Comparison of ENCODE assay signal across 1 cellular context in the genomic region with DNA sequence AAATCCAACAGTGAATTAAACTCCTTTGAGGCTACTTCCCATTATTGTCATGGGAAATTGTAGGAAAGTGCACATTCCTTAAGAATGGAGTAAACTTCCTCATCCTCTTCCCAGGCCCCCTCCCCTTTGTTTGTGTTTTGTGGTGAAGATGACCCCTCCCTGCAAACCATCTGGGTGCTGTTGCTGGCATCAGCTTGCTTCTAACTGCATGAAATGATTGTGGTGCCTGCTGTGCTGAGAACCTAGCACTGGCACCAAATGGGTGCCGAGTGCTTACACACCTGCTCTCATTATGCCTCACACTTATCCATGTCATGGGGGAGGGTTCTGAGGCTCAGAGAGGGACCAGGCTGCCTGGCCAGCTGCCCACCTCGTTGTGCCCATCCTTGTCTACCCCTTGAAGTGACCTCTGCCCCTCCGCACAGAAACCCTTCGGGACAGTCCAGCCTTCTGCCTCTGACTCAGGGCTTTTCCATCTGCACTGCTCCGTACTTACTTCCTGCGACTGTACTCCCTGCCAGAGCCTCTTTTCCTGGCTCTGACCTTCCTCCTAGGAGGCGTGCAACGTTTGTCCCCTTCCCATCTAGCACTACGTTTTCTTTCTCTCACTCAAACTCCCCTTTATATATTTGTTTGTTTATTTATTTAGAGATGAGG.
TF ChIP-seq lines count a peak whose summit lies in the region.

No MANE protein-coding gene starts in this region.

TF ChIP-seq in endothelial cell of umbilical vein, 7 proteins besides CTCF, POLR2A, EP300 and RAD21 (continued from another document):
- TF ChIP-seq, protein P1, sequence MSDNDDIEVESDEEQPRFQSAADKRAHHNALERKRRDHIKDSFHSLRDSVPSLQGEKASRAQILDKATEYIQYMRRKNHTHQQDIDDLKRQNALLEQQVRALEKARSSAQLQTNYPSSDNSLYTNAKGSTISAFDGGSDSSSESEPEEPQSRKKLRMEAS (IDR thresholded peaks at IDR 0.05; ENCODE audit: insufficient read depth, insufficient read length) = no peak
- TF ChIP-seq JUN (IDR thresholded peaks at IDR 0.05; ENCODE audit: borderline replicate concordance, insufficient read depth, insufficient read length, low read depth) (peak; percentile 48), FOS (IDR thresholded peaks at IDR 0.05; ENCODE audit: borderline replicate concordance, insufficient read depth, low read length) (peak; percentile 58)
